In the genomic region with DNA sequence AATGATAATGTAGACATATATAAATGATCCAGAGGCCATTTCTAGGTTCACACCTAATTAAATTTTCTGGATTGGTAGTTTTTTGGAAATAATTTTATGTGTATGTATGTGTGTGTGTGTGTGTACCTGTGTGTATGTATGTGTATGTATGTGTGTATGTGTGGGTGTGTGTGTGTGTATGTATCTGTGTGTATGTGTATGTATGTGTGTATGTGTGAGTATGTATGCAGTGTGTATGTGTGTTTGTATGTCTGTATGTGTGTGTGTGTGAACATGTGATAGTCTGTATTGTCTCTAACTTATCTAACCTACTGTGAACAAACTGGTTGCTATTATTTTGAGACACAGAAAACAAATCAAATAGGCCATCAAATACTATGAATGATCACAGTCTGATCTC, we compare ENCODE assay signal across 37 cellular contexts.
"Had no signal": no experiment of that assay in that cellular context is flagged by ENCODE, and none has a peak within 500 bp of the region (broad histone marks: within the 10 kb centered on the region; RNA-seq: fewer than 3 reads in every experiment).

No MANE protein-coding gene starts in this region.

- H3K4me1 Mint-ChIP-seq: activated CD4-positive, alpha-beta T cell treated with anti-CD3 and anti-CD28 coated beads for 36 hours; activated CD4-positive, alpha-beta T cell treated with anti-CD3 and anti-CD28 coated beads, Interleukin-2, amount 10 ng/mL, durations not matched to agents 24 days and 14 days; activated CD8-positive, alpha-beta memory T cell treated with anti-CD3 and anti-CD28 coated beads, Interleukin-2, amount 10 ng/mL, durations not matched to agents 7 days and 5 days; activated naive CD4-positive, alpha-beta T cell treated with anti-CD3 and anti-CD28 coated beads, Interleukin-2, amount 50 U/mL, for 24 hours; activated naive CD8-positive, alpha-beta T cell treated with anti-CD3 and anti-CD28 coated beads for 36 hours; activated naive CD8-positive, alpha-beta T cell treated with anti-CD3 and anti-CD28 coated beads, Interleukin-2, amount 50 U/mL, for 24 hours; T-helper 17 cell had no signal

- H3K4me3 ChIP-seq: adrenal gland, body of pancreas, esophagus muscularis mucosa, gastrocnemius medialis, heart left ventricle had no signal

- H3K9me3 Mint-ChIP-seq: activated CD4-positive, alpha-beta memory T cell treated with anti-CD3 and anti-CD28 coated beads for 36 hours; activated CD4-positive, alpha-beta T cell treated with anti-CD3 and anti-CD28 coated beads, Interleukin-2, amount 10 ng/mL, durations not matched to agents 24 days and 14 days; activated naive CD4-positive, alpha-beta T cell treated with anti-CD3 and anti-CD28 coated beads for 36 hours; activated naive CD4-positive, alpha-beta T cell treated with anti-CD3 and anti-CD28 coated beads, Interleukin-2, amount 50 U/mL, for 24 hours; activated naive CD8-positive, alpha-beta T cell treated with anti-CD3 and anti-CD28 coated beads for 36 hours; activated naive CD8-positive, alpha-beta T cell treated with anti-CD3 and anti-CD28 coated beads, Interleukin-2, amount 50 U/mL, for 24 hours; activated T-helper 1 cell treated with anti-CD3 and anti-CD28 coated beads, Interleukin-12 subunit alpha, Interleukin-12 subunit beta, Interleukin-2, Interleukin-4 antibody, amounts not matched to agents 30 ng/mL and 10 ng/mL and 1 ng/mL, durations not matched to agents 14 hours and 24 hours and 36 hours; activated T-helper 2 cell treated with anti-CD3 and anti-CD28 coated beads, Interferon-gamma antibody, Interleukin-2, Interleukin-4, amounts not matched to agents 10 μg/mL and 5 μg/mL and 100 μg/mL, durations not matched to agents 14 hours and 24 hours and 36 hours; effector memory CD8-positive, alpha-beta T cell; T-helper 2 cell treated with Interferon-gamma antibody and Interleukin-4, amounts not matched to agents 5 μg/mL and 100 μg/mL, for 36 hours had no signal

- H3K36me3 Mint-ChIP-seq: activated CD4-positive, alpha-beta memory T cell treated with anti-CD3 and anti-CD28 coated beads for 36 hours; activated CD8-positive, alpha-beta memory T cell treated with anti-CD3 and anti-CD28 coated beads, Interleukin-2, amount 10 ng/mL, durations not matched to agents 7 days and 5 days; activated naive CD4-positive, alpha-beta T cell treated with anti-CD3 and anti-CD28 coated beads, Interleukin-2, amount 50 U/mL, for 24 hours; activated naive CD8-positive, alpha-beta T cell treated with anti-CD3 and anti-CD28 coated beads for 36 hours had no signal

- H3K9me3 ChIP-seq: adrenal gland, body of pancreas, esophagus muscularis mucosa, gastrocnemius medialis, heart left ventricle had no signal

- H3K27me3 ChIP-seq: adrenal gland, body of pancreas, gastrocnemius medialis had no signal

- ATAC-seq: activated CD4-positive, alpha-beta T cell treated with anti-CD3 and anti-CD28 coated beads for 36 hours; activated CD8-positive, alpha-beta memory T cell treated with anti-CD3 and anti-CD28 coated beads, Interleukin-2, amount 10 ng/mL, durations not matched to agents 7 days and 5 days; activated CD8-positive, alpha-beta T cell treated with anti-CD3 and anti-CD28 coated beads, Interleukin-2, amount 10 ng/mL, durations not matched to agents 7 days and 5 days; activated naive CD8-positive, alpha-beta T cell treated with anti-CD3 and anti-CD28 coated beads, Interleukin-2, amount 50 U/mL, for 24 hours; body of pancreas; effector memory CD8-positive, alpha-beta T cell; foreskin keratinocyte; gastrocnemius medialis; heart left ventricle; T-helper 17 cell had no signal

- FAIRE-seq: colon had no signal

- H3K36me3 ChIP-seq: adrenal gland, esophagus muscularis mucosa, gastrocnemius medialis, heart left ventricle, WERI-Rb-1 had no signal

- DNase-seq: activated CD4-positive, alpha-beta memory T cell treated with anti-CD3 and anti-CD28 coated beads for 36 hours; activated CD4-positive, alpha-beta T cell treated with anti-CD3 and anti-CD28 coated beads for 36 hours; activated CD4-positive, alpha-beta T cell treated with anti-CD3 and anti-CD28 coated beads, Interleukin-2, amount 10 ng/mL, durations not matched to agents 24 days and 14 days; activated CD4-positive, CD25-positive, alpha-beta regulatory T cell; activated CD4-positive, CD25-positive, alpha-beta regulatory T cell treated with anti-CD3 and anti-CD28 coated beads, Interleukin-2, amount 50 U/mL, for 72 hours; activated CD8-positive, alpha-beta memory T cell treated with anti-CD3 and anti-CD28 coated beads, Interleukin-2, amount 10 ng/mL, durations not matched to agents 7 days and 5 days; activated CD8-positive, alpha-beta memory T cell treated with anti-CD3 and anti-CD28 coated beads, Interleukin-2, amount 50 U/mL, for 4 hours; activated CD8-positive, alpha-beta T cell treated with anti-CD3 and anti-CD28 coated beads, Interleukin-2, amount 10 ng/mL, durations not matched to agents 7 days and 5 days; activated effector memory CD4-positive, alpha-beta T cell treated with anti-CD3 and anti-CD28 coated beads, Interleukin-2, amount 50 U/mL, for 16 hours; activated naive CD4-positive, alpha-beta T cell treated with anti-CD3 and anti-CD28 coated beads for 36 hours; activated naive CD8-positive, alpha-beta T cell treated with anti-CD3 and anti-CD28 coated beads for 36 hours; activated naive CD8-positive, alpha-beta T cell treated with anti-CD3 and anti-CD28 coated beads, Interleukin-2, amount 50 U/mL, for 24 hours; activated T-cell treated with anti-CD3 and anti-CD28 coated beads, Interleukin-2, amount 50 U/mL, for 1 hour; activated T-cell treated with anti-CD3 and anti-CD28 coated beads, Interleukin-2, amount 50 U/mL, for 48 hours; adrenal gland; amygdala; aorta; body of pancreas; caudate nucleus; cortex of kidney; dermis blood vessel endothelial cell; effector CD4-positive, alpha-beta T cell; effector memory CD8-positive, alpha-beta T cell; erythroblast; foreskin keratinocyte; gastrocnemius medialis; glutamatergic neuron; heart left ventricle; T-helper 17 cell; T1000; WERI-Rb-1 had no signal

- H3K4me1 ChIP-seq: adrenal gland, body of pancreas, esophagus muscularis mucosa, foreskin keratinocyte, gastrocnemius medialis, heart left ventricle had no signal

- H3K27ac Mint-ChIP-seq: activated CD4-positive, alpha-beta memory T cell treated with anti-CD3 and anti-CD28 coated beads for 36 hours; activated CD4-positive, alpha-beta T cell treated with anti-CD3 and anti-CD28 coated beads for 36 hours; activated CD4-positive, alpha-beta T cell treated with anti-CD3 and anti-CD28 coated beads, Interleukin-2, amount 10 ng/mL, durations not matched to agents 24 days and 14 days; activated CD8-positive, alpha-beta memory T cell treated with anti-CD3 and anti-CD28 coated beads, Interleukin-2, amount 10 ng/mL, durations not matched to agents 7 days and 5 days; activated CD8-positive, alpha-beta T cell treated with anti-CD3 and anti-CD28 coated beads, Interleukin-2, amount 10 ng/mL, durations not matched to agents 7 days and 5 days; activated naive CD4-positive, alpha-beta T cell treated with anti-CD3 and anti-CD28 coated beads for 36 hours; activated naive CD4-positive, alpha-beta T cell treated with anti-CD3 and anti-CD28 coated beads, Interleukin-2, amount 50 U/mL, for 24 hours; activated naive CD8-positive, alpha-beta T cell treated with anti-CD3 and anti-CD28 coated beads for 36 hours; activated naive CD8-positive, alpha-beta T cell treated with anti-CD3 and anti-CD28 coated beads, Interleukin-2, amount 50 U/mL, for 24 hours; activated T-helper 1 cell treated with anti-CD3 and anti-CD28 coated beads, Interleukin-12 subunit alpha, Interleukin-12 subunit beta, Interleukin-2, Interleukin-4 antibody, amounts not matched to agents 30 ng/mL and 10 ng/mL and 1 ng/mL, durations not matched to agents 14 hours and 24 hours and 36 hours; activated T-helper 2 cell treated with anti-CD3 and anti-CD28 coated beads, Interferon-gamma antibody, Interleukin-2, Interleukin-4, amounts not matched to agents 10 μg/mL and 5 μg/mL and 100 μg/mL, durations not matched to agents 14 hours and 24 hours and 36 hours; effector memory CD8-positive, alpha-beta T cell; T-helper 17 cell; T-helper 2 cell treated with Interferon-gamma antibody and Interleukin-4, amounts not matched to agents 5 μg/mL and 100 μg/mL, for 36 hours had no signal

- H3K4me3 Mint-ChIP-seq: activated CD4-positive, alpha-beta memory T cell treated with anti-CD3 and anti-CD28 coated beads for 36 hours; activated CD4-positive, alpha-beta T cell treated with anti-CD3 and anti-CD28 coated beads for 36 hours; activated CD4-positive, alpha-beta T cell treated with anti-CD3 and anti-CD28 coated beads, Interleukin-2, amount 10 ng/mL, durations not matched to agents 24 days and 14 days; activated CD8-positive, alpha-beta memory T cell treated with anti-CD3 and anti-CD28 coated beads, Interleukin-2, amount 10 ng/mL, durations not matched to agents 7 days and 5 days; activated CD8-positive, alpha-beta T cell treated with anti-CD3 and anti-CD28 coated beads, Interleukin-2, amount 10 ng/mL, durations not matched to agents 7 days and 5 days; activated naive CD4-positive, alpha-beta T cell treated with anti-CD3 and anti-CD28 coated beads for 36 hours; activated naive CD4-positive, alpha-beta T cell treated with anti-CD3 and anti-CD28 coated beads, Interleukin-2, amount 50 U/mL, for 24 hours; activated naive CD8-positive, alpha-beta T cell treated with anti-CD3 and anti-CD28 coated beads for 36 hours; activated naive CD8-positive, alpha-beta T cell treated with anti-CD3 and anti-CD28 coated beads, Interleukin-2, amount 50 U/mL, for 24 hours; activated T-helper 1 cell treated with anti-CD3 and anti-CD28 coated beads, Interleukin-12 subunit alpha, Interleukin-12 subunit beta, Interleukin-2, Interleukin-4 antibody, amounts not matched to agents 30 ng/mL and 10 ng/mL and 1 ng/mL, durations not matched to agents 14 hours and 24 hours and 36 hours; effector memory CD8-positive, alpha-beta T cell; T-helper 17 cell; T-helper 2 cell treated with Interferon-gamma antibody and Interleukin-4, amounts not matched to agents 5 μg/mL and 100 μg/mL, for 36 hours had no signal

- H3K27ac ChIP-seq: adrenal gland, body of pancreas, esophagus muscularis mucosa, foreskin keratinocyte, gastrocnemius medialis, heart left ventricle, WERI-Rb-1 had no signal
